In genomic region chr6:33892581-33893346, GRCh38 we compare ENCODE assay signal across 8 cellular contexts.
"Had no signal": no experiment of that assay in that cellular context is flagged by ENCODE, and none has a peak within 500 bp of the region (broad histone marks: within the 10 kb centered on the region; RNA-seq: fewer than 3 reads in every experiment).

No MANE protein-coding gene starts in this region.

- DNase-seq: HFFc6, IMR-90 had no signal

- H3K9me3 ChIP-seq: HAP-1 had no signal

- H3K27ac Mint-ChIP-seq: GM23338, HFFc6 had no signal

- H2AFZ ChIP-seq: GM23338 had no signal

- H3K36me3 ChIP-seq: HAP-1 had no signal

- H3K9me3 Mint-ChIP-seq: GM23338, HFFc6 had no signal

- FAIRE-seq: H1, H54, HTR-8/SVneo had no signal

- H3K4me3 ChIP-seq: GM23338, HAP-1 had no signal

- H3K4me1 ChIP-seq: HAP-1 had no signal

- H3K4me2 ChIP-seq: GM23338 had no signal

- H3K4me3 Mint-ChIP-seq: GM23338, HFFc6 had no signal

- ATAC-seq: GM23338, HCT116 had no signal
